In genomic region chr17:66542183-66542966, GRCh38 we compare ENCODE assay signal across 9 cellular contexts.
DNase-seq lines count a peak whose midpoint lies in the region; ATAC-seq lines count a peak whose summit lies in the region.
"Had no signal": no experiment of that assay in that cellular context is flagged by ENCODE, and none has a peak within 500 bp of the region (broad histone marks: within the 10 kb centered on the region; RNA-seq: fewer than 3 reads in every experiment).

No MANE protein-coding gene starts in this region.

- no peaks in the 10 kb centered on the region for H3K9me3 Mint-ChIP-seq in central memory CD8-positive, alpha-beta T cell

- peak; percentile 97 for ATAC-seq in GM18498 (IDR thresholded peaks at IDR 0.05; ENCODE audit: unreplicated experiment)
- ATAC-seq in GM21576 (IDR thresholded peaks at IDR 0.05; ENCODE audit: unreplicated experiment): peak; percentile 90
- ATAC-seq in central memory CD8-positive, alpha-beta T cell (replicated peaks; ENCODE audit: extremely low read depth, poor library complexity, severe bottlenecking): peak; percentile 85
- peak; percentile 83 for ATAC-seq in stimulated activated naive CD8-positive, alpha-beta T cell treated with anti-CD3 and anti-CD28 coated beads, Interleukin-15, Interleukin-2, amounts not matched to agents 100 U/mL and 50 U/mL, for 24 hours
- no peak for ATAC-seq in HG02852 (IDR thresholded peaks at IDR 0.05; ENCODE audit: unreplicated experiment)

- peak overlapping the region; percentile 38 for H3K4me3 Mint-ChIP-seq in central memory CD8-positive, alpha-beta T cell

- in situ Hi-C loops in KBM-7 (cut with MboI; ENCODE audit: low pct_unique_long_range_greater_than_20kb, low sequenced_read_pairs): no loop called here

- DNase-seq in KBM-7 (peak; percentile 64), NCI-H748 treated with DMSO at 0.1 percent for 48 hours (lab: John Stamatoyannopoulos, UW) (no peak)
- DNase-seq in central memory CD8-positive, alpha-beta T cell (ENCODE audit: low spot score in 2 of 2): no peak
- no peak for DNase-seq in stimulated activated naive CD8-positive, alpha-beta T cell treated with anti-CD3 and anti-CD28 coated beads, Interleukin-15, Interleukin-2, amounts not matched to agents 100 U/mL and 50 U/mL, for 24 hours
- no peak for DNase-seq in activated CD4-positive, alpha-beta T cell treated with anti-CD3 and anti-CD28 coated beads for 48 hours
- DNase-seq: pancreas had no signal

- peaks cover 26% of the 10 kb centered on the region for H3K4me1 Mint-ChIP-seq in central memory CD8-positive, alpha-beta T cell

- peaks cover 1% of the 10 kb centered on the region for H3K36me3 Mint-ChIP-seq in central memory CD8-positive, alpha-beta T cell (ENCODE audit: insufficient read depth)

- peak overlapping the region; percentile 45 for H3K27ac Mint-ChIP-seq in central memory CD8-positive, alpha-beta T cell (ENCODE audit: low read depth)

- H3K27me3 Mint-ChIP-seq in central memory CD8-positive, alpha-beta T cell: no peaks in the 10 kb centered on the region
